In genomic region chr7:11212080-11212711, GRCh38 we compare ENCODE assay signal across 1 cellular context.
TF ChIP-seq lines count a peak whose summit lies in the region.

No MANE protein-coding gene starts in this region.

TF ChIP-seq in H1, 55 proteins besides CTCF, POLR2A, EP300 and RAD21 (continued from another document):
- TF ChIP-seq NANOG (IDR thresholded peaks at IDR 0.05; ENCODE audit: insufficient read depth, low read depth, low read length, poor library complexity, severe bottlenecking) (no peak), GTF2F1 (IDR thresholded peaks at IDR 0.05; ENCODE audit: borderline replicate concordance, low read depth, low read length) (no peak), BACH1 (IDR thresholded peaks at IDR 0.05; ENCODE audit: low read length) (no peak), RBBP5 (IDR thresholded peaks at IDR 0.05; ENCODE audit: borderline replicate concordance, low read depth, low read length) (no peak), POLR2AphosphoS5 (IDR thresholded peaks at IDR 0.05; ENCODE audit: low read depth, low read length) (no peak)
- TF ChIP-seq, protein P1, sequence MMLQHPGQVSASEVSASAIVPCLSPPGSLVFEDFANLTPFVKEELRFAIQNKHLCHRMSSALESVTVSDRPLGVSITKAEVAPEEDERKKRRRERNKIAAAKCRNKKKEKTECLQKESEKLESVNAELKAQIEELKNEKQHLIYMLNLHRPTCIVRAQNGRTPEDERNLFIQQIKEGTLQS (IDR thresholded peaks at IDR 0.05; ENCODE audit: insufficient read depth, low read depth, low read length) = no peak
TF ChIP-seq in H1: peak in this region for 0.
